Comparison of ENCODE assay signal across 9 cellular contexts in the genomic region with DNA sequence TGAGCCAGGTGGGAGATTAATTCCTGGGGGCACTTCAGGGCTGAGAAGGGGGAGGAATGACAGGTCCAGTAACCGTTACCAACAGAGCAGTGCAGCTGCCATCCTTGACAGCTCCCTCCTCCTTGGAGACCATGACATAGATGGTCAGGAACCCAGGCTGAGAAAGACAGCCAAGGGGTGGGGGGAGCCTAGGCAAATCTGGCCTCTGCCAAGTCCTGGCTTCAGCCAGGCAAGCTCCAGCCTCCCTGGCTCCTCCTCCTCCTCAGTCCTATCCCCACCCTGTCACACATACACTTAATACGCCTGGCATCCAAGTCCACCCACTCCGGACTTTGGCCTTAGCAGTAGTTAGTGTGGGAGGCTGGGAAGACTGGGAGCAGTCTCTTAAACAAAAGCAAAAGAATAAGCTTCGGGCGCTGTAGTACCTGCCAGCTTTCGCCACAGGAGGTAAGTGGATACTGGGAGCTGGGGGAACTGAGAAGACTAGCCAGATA. TPM values are rescaled to one million over a fixed set of nuclear protein-coding genes. Genes with fewer than 3 reads are reported as not detected.
A peak's percentile ranks its signal among the peaks of the same experiment; 100 is the strongest.
DNase-seq lines count a peak whose midpoint lies in the region; ATAC-seq, FAIRE-seq and TF ChIP-seq lines count a peak whose summit lies in the region.
"Had no signal": no experiment of that assay in that cellular context is flagged by ENCODE, and none has a peak within 500 bp of the region (broad histone marks: within the 10 kb centered on the region; RNA-seq: fewer than 3 reads in every experiment).

A gene with protein sequence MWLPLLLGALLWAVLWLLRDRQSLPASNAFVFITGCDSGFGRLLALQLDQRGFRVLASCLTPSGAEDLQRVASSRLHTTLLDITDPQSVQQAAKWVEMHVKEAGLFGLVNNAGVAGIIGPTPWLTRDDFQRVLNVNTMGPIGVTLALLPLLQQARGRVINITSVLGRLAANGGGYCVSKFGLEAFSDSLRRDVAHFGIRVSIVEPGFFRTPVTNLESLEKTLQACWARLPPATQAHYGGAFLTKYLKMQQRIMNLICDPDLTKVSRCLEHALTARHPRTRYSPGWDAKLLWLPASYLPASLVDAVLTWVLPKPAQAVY (plus strand): TSS at position 323 of the 494 bp plus-strand sequence. CDS start 792 bp downstream, outside the sequence.

- no peak for FAIRE-seq in urothelium cell line (lab: Jason Lieb, UNC)
- FAIRE-seq: A204.1 had no signal

- no peak for TF ChIP-seq CTCF in cardiac fibroblast (IDR thresholded peaks at IDR 0.05; ENCODE audit: low read depth, low read length)
- TF ChIP-seq CTCF in lung (IDR thresholded peaks at IDR 0.05; ENCODE audit: control extremely low read depth, extremely low read depth), result no peak
- TF ChIP-seq CTCF in thyroid gland (IDR thresholded peaks at IDR 0.05), result no peak

- ATAC-seq in lung (ENCODE audit: insufficient read depth, low FRiP score), result no peak

- H3K36me3 ChIP-seq in lung (ENCODE audit: control insufficient read depth in 2 of 2, insufficient read depth in 2 of 2, low read length in 2 of 2) (peaks cover 0 to 29% of the 10 kb centered on the region in 2 donors), thyroid gland (peaks cover 9 to 12% of the 10 kb centered on the region in 2 donors)

- no peak for TF ChIP-seq POLR2A in thyroid gland (IDR thresholded peaks at IDR 0.05)

- H3K9me3 ChIP-seq in lung (ENCODE audit: control insufficient read depth in 2 of 2, insufficient read depth in 1 of 2, low read length in 1 of 2) (no peaks in the 10 kb centered on the region), thyroid gland (no peaks in the 10 kb centered on the region)

- peak within 1 kb of the TSS in 1 of 2 donors; percentile 22 for H3K4me3 ChIP-seq in cardiac fibroblast (replicated peaks in 1 of 2; ENCODE audit: low read depth in 2 of 2, low read length in 2 of 2)
- no peak within 1 kb of the TSS for H3K4me3 ChIP-seq in lung
- H3K4me3 ChIP-seq in thyroid gland (replicated peaks in 1 of 3), result no peak within 1 kb of the TSS

- H3K27ac ChIP-seq in lung (ENCODE audit: low read depth in 1 of 2, low read length in 1 of 2) (peak within 1 kb of the TSS; percentile 35 to 81), thyroid gland (peak within 1 kb of the TSS in 2 of 3 donors; percentile 11 to 41)

- WGBS in lung, 2 donors, result 69 to 92% methylated on average over 6 of the region's 6 CpGs
- 77 to 83% methylated on average over 6 of the region's 6 CpGs for WGBS in thyroid gland, 2 donors

- H3K27me3 ChIP-seq in lung (ENCODE audit: control insufficient read depth, insufficient read depth) (no peaks in the 10 kb centered on the region), thyroid gland (no peaks in the 10 kb centered on the region)

- DNase-seq in NCI-H82 (lab: John Stamatoyannopoulos, UW) (peak; percentile 66), NCI-H82 treated with DMSO at 0.1 percent for 48 hours (lab: John Stamatoyannopoulos, UW; ENCODE audit: unreplicated experiment) (no peak), cardiac fibroblast (ENCODE audit: low read depth in 2 of 2) (peak; percentile 83 to 93), lung (ENCODE audit: low spot score) (no peak), thyroid gland (no peak), urothelium cell line (ENCODE audit: low spot score) (no peak), cortex of kidney (lab: John Stamatoyannopoulos, UW) (no peak)
- no peak for DNase-seq in stimulated activated CD8-positive, alpha-beta memory T cell treated with anti-CD3 and anti-CD28 coated beads, Interleukin-4, amount 100 ng/mL, for 48 hours

- intact Hi-C loops in thyroid gland (cut with DNase I), result no loop called here

- peaks cover 13 to 21% of the 10 kb centered on the region in 2 donors for H3K4me1 ChIP-seq in lung (ENCODE audit: control insufficient read depth in 2 of 2, insufficient read depth in 2 of 2, low read length in 2 of 2)
- peaks cover 40 to 62% of the 10 kb centered on the region in 2 donors for H3K4me1 ChIP-seq in thyroid gland

RNA-seq across cellular contexts. Expression of the gene that starts here (rescaled TPM):
- total RNA-seq in lung (1 to 10 TPM; 4.4 to 5.4 TPM), thyroid gland (1 to 10 TPM in 3 of 4 donors, under 1 TPM in 1; 0.94 to 9.7 (median 6.8) TPM)
- polyA plus RNA-seq in lung, result 1 to 10 TPM; 3.1 to 3.4 TPM

Comparison
In these comparisons a context has a peak if more than half of its experiments do, and no peak if none do; other contexts are left out.
1. DNase-seq: peak in NCI-H82 (single experiment) and cardiac fibroblast (2 of 2); none in NCI-H82 treated with DMSO at 0.1 percent for 48 hours (single experiment), lung (single experiment), thyroid gland (0 of 2), urothelium cell line (single experiment), cortex of kidney (single experiment) and stimulated activated CD8-positive, alpha-beta memory T cell treated with anti-CD3 and anti-CD28 coated beads, Interleukin-4, amount 100 ng/mL, for 48 hours (single experiment).